In the genomic region with DNA sequence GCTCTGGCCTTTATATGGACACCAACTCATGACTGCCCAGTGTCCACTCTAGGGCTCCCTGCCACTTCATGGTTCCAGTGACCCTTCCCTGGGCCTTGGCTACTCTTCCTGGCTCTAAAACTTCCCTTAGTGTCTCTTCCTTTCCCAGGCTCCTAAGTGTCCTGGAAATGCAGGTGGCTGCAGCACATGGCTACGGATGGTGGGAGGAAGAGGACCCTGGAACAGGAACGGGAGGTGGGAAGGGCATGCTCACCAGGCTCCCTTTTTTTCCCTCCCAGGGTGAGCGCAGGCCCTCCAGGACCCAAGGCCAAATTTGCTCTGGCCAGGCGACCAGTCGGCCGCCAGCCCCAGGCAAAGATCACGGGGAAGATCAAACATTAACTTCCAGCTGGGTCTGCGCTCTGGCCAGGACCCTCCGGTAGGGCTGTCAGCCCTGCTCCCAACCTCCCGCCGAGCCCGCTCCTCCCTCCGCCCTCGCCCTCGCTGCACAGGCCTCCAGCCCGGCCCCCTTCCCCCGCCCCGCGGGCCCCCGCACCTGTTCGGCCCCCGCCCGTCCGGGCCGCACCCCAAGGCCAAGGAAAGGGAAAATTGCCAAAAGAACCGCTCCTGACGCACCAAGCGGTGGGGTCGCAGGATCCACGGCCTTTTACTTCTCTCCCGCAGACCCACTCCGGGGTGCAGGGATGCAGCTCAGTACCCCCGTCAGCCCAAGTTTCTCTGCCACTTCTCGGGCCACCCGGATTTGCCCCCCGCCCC, we compare ENCODE assay signal across 1 cellular context.
TF ChIP-seq lines count a peak whose summit lies in the region.

No MANE protein-coding gene starts in this region.

TF ChIP-seq in HepG2, 621 proteins besides CTCF, POLR2A, EP300 and RAD21 (continued from another document):
- TF ChIP-seq KDM1A (CRISPR knock-in tag; IDR thresholded peaks at IDR 0.05) = no peak
- TF ChIP-seq ZNF501 (CRISPR knock-in tag; IDR thresholded peaks at IDR 0.05) = peak; percentile 76
- TF ChIP-seq ZBTB7A (CRISPR knock-in tag; IDR thresholded peaks at IDR 0.05) = peak; percentile 81; the same call in 1 of the 2 replicates
- TF ChIP-seq ZNF629 (CRISPR knock-in tag; conservative IDR thresholded peaks at IDR 0.05) = peak; percentile 19; the same call in 1 of the 2 replicates
- TF ChIP-seq MXD4 (CRISPR knock-in tag; IDR thresholded peaks at IDR 0.05) = peak; percentile 69; the same call in 1 of the 2 replicates
